18 cellular contexts compared by ENCODE assay signal in the genomic region with DNA sequence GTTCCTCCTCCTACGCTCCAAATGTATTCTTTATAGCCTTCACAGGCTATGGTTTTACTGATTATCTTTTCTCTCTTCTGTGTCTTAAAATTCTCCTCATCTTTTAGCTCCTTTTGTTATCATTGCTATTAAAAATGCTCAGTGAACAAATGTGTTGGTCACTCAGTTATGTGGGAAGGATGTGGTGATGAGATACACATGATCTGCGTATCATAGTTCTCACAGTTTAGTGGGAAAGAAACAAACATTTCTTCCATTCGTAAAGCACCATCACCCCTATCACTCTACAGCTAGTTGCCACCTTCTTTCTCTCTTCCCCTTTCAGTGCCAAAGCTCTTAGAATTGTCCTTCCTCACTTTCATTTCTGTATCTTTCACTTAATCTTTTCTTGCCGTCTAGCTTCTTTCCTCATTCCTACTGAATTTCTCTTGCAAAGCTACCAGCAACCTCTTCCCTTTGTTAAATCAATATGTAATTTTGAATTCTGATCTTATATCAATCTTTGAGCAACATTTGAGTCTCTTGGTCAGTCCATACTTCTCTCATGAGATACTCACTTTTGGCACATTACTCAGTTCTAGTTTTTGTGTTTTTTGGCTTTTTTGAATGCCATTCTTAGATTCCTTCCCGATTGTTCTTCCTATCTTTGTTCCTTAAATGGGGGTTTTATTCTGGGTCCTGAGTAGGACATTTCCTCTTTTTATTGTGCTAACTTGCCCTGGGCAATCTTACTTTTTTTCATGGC.
DNase-seq lines count a peak whose midpoint lies in the region; FAIRE-seq and TF ChIP-seq lines count a peak whose summit lies in the region.
"Had no signal": no experiment of that assay in that cellular context is flagged by ENCODE, and none has a peak within 500 bp of the region (broad histone marks: within the 10 kb centered on the region; RNA-seq: fewer than 3 reads in every experiment).

No MANE protein-coding gene starts in this region.

- DNase-seq in mammary epithelial cell (no peak), breast epithelium (ENCODE audit: low spot score in 2 of 2) (no peak), SJSA1 (ENCODE audit: low read depth in 1 of 2, low spot score in 2 of 2) (peak; percentile 36 to 79), H1 (ENCODE audit: low read depth in 1 of 2, low spot score in 2 of 2) (no peak), HUDEP-2 (lab: John Stamatoyannopoulos, UW; ENCODE audit: unreplicated experiment in 76 of 76) (no peak), mesenteric fat pad (ENCODE audit: low spot score) (no peak), SJCRH30 (no peak)
- DNase-seq in activated CD4-positive, alpha-beta T cell treated with anti-CD3 and anti-CD28 coated beads for 48 hours, result no peak
- DNase-seq: activated CD4-positive, alpha-beta T cell treated with anti-CD3 and anti-CD28 coated beads for 1 hour; C1 segment of cervical spinal cord; endodermal cell; NCI-H2081 treated with DMSO at 0.1 percent for 48 hours; NCI-H510A; SHP77; stimulated activated naive CD4-positive, alpha-beta T cell; tibial artery had no signal

- H3K18ac ChIP-seq in H1 (ENCODE audit: extremely low read depth, low read length), result no peak overlapping the region

- no peak for FAIRE-seq in H1 (lab: Jason Lieb, UNC)
- FAIRE-seq: A204.1, GM18507 had no signal

- H3K4me2 ChIP-seq in mammary epithelial cell (ENCODE audit: insufficient read depth, low read depth, low read length) (no peak overlapping the region), H1 (ENCODE audit: insufficient read depth in 1 of 2, low read depth in 2 of 2, low read length in 2 of 2) (no peak overlapping the region)

- peak overlapping the region; percentile 22; the same call in 1 of the 2 replicates for H2BK15ac ChIP-seq in H1 (ENCODE audit: low read length)

- H4K5ac ChIP-seq in H1 (ENCODE audit: insufficient read length, low read depth, low read length), result no peak overlapping the region

- WGBS in mammary epithelial cell (ENCODE audit: low coverage, missing lambda C conversion rate), result 95% methylated on average over 5 of the region's 5 CpGs
- 97% methylated on average over 5 of the region's 5 CpGs; no CpG with 5 or more reads in 1 of the 2 experiments for WGBS in H1 (ENCODE audit: extremely low coverage in 1 of 2, insufficient coverage in 1 of 2, insufficient read length in 1 of 2, insufficient replicate concordance in 2 of 2, low coverage in 1 of 2, low lambda C conversion rate in 2 of 2, missing lambda C conversion rate in 1 of 2), 2 experiments

- no peaks in the 10 kb centered on the region for H3K79me1 ChIP-seq in H1 (ENCODE audit: low read depth, low read length)

- POLR2A ChIA-PET in H1 (lab: Charles Lee; ENCODE audit: partially characterized antibody), result interaction anchor here (1.1 kb wide), 1 partner anchor 9 kb away, joined by 4 read pairs; no protein-coding TSS in a partner anchor

- H3K27me3 ChIP-seq in mammary epithelial cell (ENCODE audit: insufficient read depth, low read length) (no peaks in the 10 kb centered on the region), breast epithelium (no peaks in the 10 kb centered on the region), SJSA1 (replicated peaks) (no peaks in the 10 kb centered on the region), H1 (replicated peaks in 1 of 4; ENCODE audit: control insufficient read depth in 3 of 4, extremely low read depth in 1 of 4, insufficient read depth in 3 of 4, low read length in 3 of 4) (no peaks in the 10 kb centered on the region), SJCRH30 (no peaks in the 10 kb centered on the region)
- H3K27me3 ChIP-seq: tibial artery had no signal

- H3K36me3 ChIP-seq in mammary epithelial cell (ENCODE audit: insufficient read depth, low read length) (no peaks in the 10 kb centered on the region), breast epithelium (no peaks in the 10 kb centered on the region), SJSA1 (peaks cover 6% of the 10 kb centered on the region), H1 (ENCODE audit: control insufficient read depth in 2 of 4, insufficient read depth in 4 of 4, low read length in 3 of 4) (peaks cover 0 to 7% (median 2%) of the 10 kb centered on the region in 4 experiments; a peak in 5 of 8 replicates), SJCRH30 (peaks cover 4% of the 10 kb centered on the region)

- no peak overlapping the region for H4K8ac ChIP-seq in H1 (ENCODE audit: extremely low read depth, insufficient read depth, low read length)

- H3K27ac ChIP-seq in mammary epithelial cell (ENCODE audit: insufficient read depth, low read depth, low read length), result peak overlapping the region; percentile 73
- H3K27ac ChIP-seq in breast epithelium, result no peak overlapping the region
- peak overlapping the region; percentile 42 for H3K27ac ChIP-seq in SJSA1
- no peak overlapping the region for H3K27ac ChIP-seq in H1 (ENCODE audit: low read depth, low read length)
- no peak overlapping the region for H3K27ac ChIP-seq in SJCRH30
- H3K27ac ChIP-seq: tibial artery had no signal

- no peaks in the 10 kb centered on the region for H3K79me2 ChIP-seq in mammary epithelial cell (ENCODE audit: insufficient read depth, low read length)
- peaks cover 0 to 4% of the 10 kb centered on the region in 2 experiments; a peak in 2 of 4 replicates for H3K79me2 ChIP-seq in H1 (ENCODE audit: control insufficient read depth in 1 of 2, insufficient read depth in 2 of 2, low read length in 2 of 2)

- H3K9ac ChIP-seq in mammary epithelial cell (ENCODE audit: insufficient read depth, low read length) (no peak overlapping the region), H1 (replicated peaks in 1 of 4; ENCODE audit: extremely low read depth in 1 of 4, low read depth in 3 of 4, low read length in 3 of 4) (no peak overlapping the region)

- H3K4ac ChIP-seq in H1 (replicated peaks; ENCODE audit: insufficient read length, low read depth, low read length), result no peak overlapping the region

- H3K9me3 ChIP-seq in mammary epithelial cell (replicated peaks; ENCODE audit: insufficient read depth, low read length) (no peaks in the 10 kb centered on the region), breast epithelium (no peaks in the 10 kb centered on the region), SJSA1 (replicated peaks) (peaks cover 4% of the 10 kb centered on the region; the same call in 1 of the 2 replicates), H1 (ENCODE audit: insufficient read depth in 2 of 2, low read depth in 1 of 2, low read length in 1 of 2) (no peaks in the 10 kb centered on the region), SJCRH30 (replicated peaks) (peaks cover 4% of the 10 kb centered on the region; the same call in 1 of the 2 replicates)
- H3K9me3 ChIP-seq: tibial artery had no signal

- no peak overlapping the region for H3K23ac ChIP-seq in H1 (ENCODE audit: insufficient read length)

- in situ Hi-C loops in mammary epithelial cell (cut with MboI; ENCODE audit: low sequenced_read_pairs in 2 of 2), result no loop called here

- no peak overlapping the region for H2BK12ac ChIP-seq in H1 (ENCODE audit: low read depth, low read length)

- no peak overlapping the region for H2AK5ac ChIP-seq in H1 (ENCODE audit: low read depth, low read length)

- H3K4me3 ChIP-seq in mammary epithelial cell (replicated peaks in 1 of 3; ENCODE audit: insufficient read depth in 1 of 3, low read depth in 2 of 3, low read length in 3 of 3), result no peak overlapping the region
- no peak overlapping the region for H3K4me3 ChIP-seq in breast epithelium
- H3K4me3 ChIP-seq in SJSA1, result no peak overlapping the region
- H3K4me3 ChIP-seq in H1 (ENCODE audit: extremely low read depth in 1 of 4, insufficient read depth in 2 of 4, low read depth in 3 of 4, low read length in 4 of 4), result no peak overlapping the region
- H3K4me3 ChIP-seq in SJCRH30, result no peak overlapping the region
- H3K4me3 ChIP-seq: tibial artery had no signal

- H2AFZ ChIP-seq in mammary epithelial cell (ENCODE audit: low read depth, low read length) (no peak overlapping the region), H1 (ENCODE audit: low read length) (no peak overlapping the region)

- no peak overlapping the region for H3K14ac ChIP-seq in H1 (ENCODE audit: insufficient read length)

- no TSS peak for BruUV-seq in mammary epithelial cell (replicated peaks; lab: Mats Ljungman, UMichigan)

- H3K56ac ChIP-seq in H1 (replicated peaks; ENCODE audit: insufficient read length, low read depth, low read length), result no peak overlapping the region

- H3K23me2 ChIP-seq in H1 (ENCODE audit: low read depth, low read length), result no peaks in the 10 kb centered on the region

- H2BK120ac ChIP-seq in H1 (replicated peaks; ENCODE audit: low read depth, low read length), result no peak overlapping the region

- TF ChIP-seq CTCF in mammary epithelial cell (conservative IDR thresholded peaks at IDR 0.05 in 1 of 2, IDR thresholded peaks at IDR 0.05 in 1 of 2; ENCODE audit: extremely low read depth in 1 of 2, insufficient read depth in 1 of 2, low read depth in 1 of 2, low read length in 2 of 2), result no peak
- TF ChIP-seq CTCF in breast epithelium (IDR thresholded peaks at IDR 0.05), result no peak
- TF ChIP-seq CTCF in H1 (IDR thresholded peaks at IDR 0.05; ENCODE audit: control extremely low read depth in 1 of 3, insufficient read depth in 1 of 3, low read depth in 1 of 3, low read length in 3 of 3), result no peak

- intact Hi-C loops in mammary epithelial cell (cut with micrococcal nuclease), result no loop called here
- intact Hi-C loops in breast epithelium (cut with DNase I; ENCODE audit: low total_unique reads), result no loop called here

- no peak for TF ChIP-seq EP300 in H1 (IDR thresholded peaks at IDR 0.05; ENCODE audit: borderline replicate concordance in 1 of 2, low read depth in 2 of 2, low read length in 2 of 2)

- no peak overlapping the region for H4K91ac ChIP-seq in H1 (replicated peaks; ENCODE audit: insufficient read length, low read length)

- TF ChIP-seq RAD21 in H1 (IDR thresholded peaks at IDR 0.05 in 1 of 2, conservative IDR thresholded peaks at IDR 0.05 in 1 of 2; ENCODE audit: low read depth in 2 of 2, low read length in 2 of 2), result no peak

- H3K4me1 ChIP-seq in mammary epithelial cell (ENCODE audit: insufficient read depth, low read length) (peaks cover 74% of the 10 kb centered on the region), breast epithelium (no peaks in the 10 kb centered on the region), SJSA1 (replicated peaks) (peaks cover 78% of the 10 kb centered on the region), H1 (replicated peaks in 1 of 4; ENCODE audit: control insufficient read depth in 3 of 4, insufficient read depth in 4 of 4, low read length in 3 of 4) (no peaks in the 10 kb centered on the region), SJCRH30 (no peaks in the 10 kb centered on the region)
- H3K4me1 ChIP-seq: tibial artery had no signal

- H2BK5ac ChIP-seq in H1 (ENCODE audit: low read depth, low read length), result no peak overlapping the region

- CTCF ChIA-PET in mammary epithelial cell (lab: Charles Lee; ENCODE audit: low non-redundant PET) (no interaction called here), H1 (lab: Charles Lee; ENCODE audit: partially characterized antibody) (interaction anchor here (0.8 kb wide), 1 partner anchor 9 kb away, joined by 3 read pairs; no protein-coding TSS in a partner anchor)

- dilution Hi-C loops in mammary epithelial cell (cut with HindIII; ENCODE audit: low sequenced_read_pairs), result no loop called here

- H2BK20ac ChIP-seq in H1 (ENCODE audit: low read length), result no peak overlapping the region

- TF ChIP-seq POLR2A in breast epithelium (IDR thresholded peaks at IDR 0.05) (no peak), H1 (IDR thresholded peaks at IDR 0.05; ENCODE audit: control extremely low read depth in 1 of 2, low read depth in 2 of 2, low read length in 2 of 2) (no peak)

- H4K20me1 ChIP-seq in mammary epithelial cell (ENCODE audit: insufficient read depth, low read length) (no peaks in the 10 kb centered on the region), H1 (replicated peaks in 1 of 2; ENCODE audit: control insufficient read depth in 1 of 2, insufficient read depth in 2 of 2, low read length in 2 of 2) (no peaks in the 10 kb centered on the region)

Comparison
In these comparisons a context has a peak if more than half of its experiments do, and no peak if none do; other contexts are left out.
1. H3K27ac ChIP-seq: peak in mammary epithelial cell (single experiment) and SJSA1 (single experiment); none in breast epithelium (0 of 2), H1 (single experiment) and SJCRH30 (single experiment).
2. DNase-seq: peak in SJSA1 (2 of 2); none in mammary epithelial cell (single experiment), breast epithelium (0 of 2), H1 (0 of 2), HUDEP-2 (0 of 76), activated CD4-positive, alpha-beta T cell treated with anti-CD3 and anti-CD28 coated beads for 48 hours (single experiment), mesenteric fat pad (single experiment) and SJCRH30 (0 of 2).